ENCODE assay signal across 8 cellular contexts in genomic region chr17:44968225-44969143, GRCh38. TPM values are rescaled to one million over a fixed set of nuclear protein-coding genes. Genes with fewer than 3 reads are reported as not detected.
DNase-seq lines count a peak whose midpoint lies in the region; ATAC-seq and TF ChIP-seq lines count a peak whose summit lies in the region.

Gene C1QL1, minus strand, starts transcription at chr17:44968303. Its CDS starts 255 bp downstream, at chr17:44968048.

- intact Hi-C loops in CD14-positive monocyte (cut with micrococcal nuclease): no loop called here

- no peak within 1 kb of the TSS for H3K27ac ChIP-seq in epithelial cell of prostate

- DNase-seq in CD14-positive monocyte (ENCODE audit: low spot score) (peak; percentile 74), HS-5 (ENCODE audit: low read depth) (peak; percentile 25), NOMO-1 treated with DMSO at 0.1 percent for 48 hours (lab: John Stamatoyannopoulos, UW; ENCODE audit: unreplicated experiment) (peak; percentile 85), epithelial cell of prostate (ENCODE audit: low read depth, low spot score) (peak; percentile 10), mucosa of gallbladder (ENCODE audit: low spot score) (peak; percentile 91)
- peak; percentile 92 for DNase-seq in activated CD8-positive, alpha-beta memory T cell treated with anti-CD3 and anti-CD28 coated beads, Interleukin-2, amount 50 U/mL, for 48 hours
- DNase-seq in stimulated activated CD8-positive, alpha-beta memory T cell treated with anti-CD3 and anti-CD28 coated beads, Interleukin-2, amount 100 ng/mL, for 1 hour (ENCODE audit: low read depth in 2 of 2): peak; percentile 64 to 79

- H3K4me1 Mint-ChIP-seq in CD14-positive monocyte: peaks cover 32% of the 10 kb centered on the region

- H3K27ac Mint-ChIP-seq in CD14-positive monocyte: peak within 1 kb of the TSS in 1 of 7 donors; percentile 8

- H3K27me3 Mint-ChIP-seq in CD14-positive monocyte (ENCODE audit: low read depth in 3 of 3): peaks cover 81 to 92% (median 88%) of the 10 kb centered on the region in 3 donors

- ATAC-seq in GM19455 (IDR thresholded peaks at IDR 0.05; ENCODE audit: unreplicated experiment): peak; percentile 80

- H3K36me3 Mint-ChIP-seq in CD14-positive monocyte: peaks cover 14 to 16% of the 10 kb centered on the region in 2 donors

- H3K4me3 Mint-ChIP-seq in CD14-positive monocyte: peak within 1 kb of the TSS; percentile 70 to 86

- H3K9me3 Mint-ChIP-seq in CD14-positive monocyte: peaks cover 2 to 42% (median 19%) of the 10 kb centered on the region in 7 donors

- no peak for TF ChIP-seq CTCF in CD14-positive monocyte (IDR thresholded peaks at IDR 0.05)

RNA-seq across cellular contexts. Expression of gene C1QL1, which starts in this region (rescaled TPM):
- polyA plus RNA-seq in CD14-positive monocyte: not detected
- total RNA-seq in mucosa of gallbladder: 3.2 TPM

Comparison
In these comparisons a context has a peak if more than half of its experiments do, and no peak if none do; other contexts are left out.
1. Peak in DNase-seq in CD14-positive monocyte; RNA of the gene not detected or under 1 TPM.
2. DNase-seq: peak in every context shown above with its lines; median percentile 92 in activated CD8-positive, alpha-beta memory T cell treated with anti-CD3 and anti-CD28 coated beads, Interleukin-2, amount 50 U/mL, for 48 hours; 91 in mucosa of gallbladder; 85 in NOMO-1 treated with DMSO at 0.1 percent for 48 hours; 74 in CD14-positive monocyte; 72 in stimulated activated CD8-positive, alpha-beta memory T cell treated with anti-CD3 and anti-CD28 coated beads, Interleukin-2, amount 100 ng/mL, for 1 hour; 25 in HS-5; 10 in epithelial cell of prostate.